ENCODE assay signal across 8 cellular contexts in the genomic region with DNA sequence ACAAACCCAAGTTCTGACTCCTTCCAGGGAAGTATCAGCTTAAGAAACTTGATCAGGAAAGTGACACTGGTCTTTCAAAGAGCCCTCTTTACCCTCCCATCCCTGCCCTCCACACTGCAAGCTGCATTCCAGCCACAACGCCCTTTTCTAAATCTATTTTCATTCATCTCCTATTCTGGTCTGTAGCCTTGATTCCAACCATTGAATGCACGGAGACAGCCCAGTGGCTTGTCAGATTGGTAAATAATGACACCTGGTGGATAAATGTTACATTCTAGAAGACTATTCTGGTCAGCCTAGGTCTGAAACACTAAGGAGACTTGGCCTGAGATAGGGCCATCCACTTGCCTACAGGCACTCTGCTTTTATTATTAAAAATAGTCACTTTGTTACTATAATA. TPM values are rescaled to one million over a fixed set of nuclear protein-coding genes. Genes with fewer than 3 reads are reported as not detected.
A peak's percentile ranks its signal among the peaks of the same experiment; 100 is the strongest.
DNase-seq lines count a peak whose midpoint lies in the region; FAIRE-seq and TF ChIP-seq lines count a peak whose summit lies in the region.

No MANE protein-coding gene starts in this region.

- H2AFZ ChIP-seq in trophoblast cell (ENCODE audit: insufficient read depth, low read length, poor library complexity), result no peak overlapping the region

- no peak overlapping the region for H4K91ac ChIP-seq in trophoblast cell (ENCODE audit: low read depth, low read length)

- H3K23ac ChIP-seq in trophoblast cell (ENCODE audit: low read length), result no peak overlapping the region

- H3K9ac ChIP-seq in trophoblast cell (ENCODE audit: low read length), result no peak overlapping the region

- no peaks in the 10 kb centered on the region for H3K9me3 ChIP-seq in trophoblast cell (ENCODE audit: insufficient read depth, low read depth, low read length)

- H3K18ac ChIP-seq in trophoblast cell (ENCODE audit: low read length), result no peak overlapping the region

- H3K36me3 ChIP-seq in trophoblast cell (ENCODE audit: control insufficient read depth in 1 of 2, insufficient read depth in 2 of 2, low read length in 2 of 2), result no peaks in the 10 kb centered on the region

- no peak overlapping the region for H4K12ac ChIP-seq in trophoblast cell (ENCODE audit: low read depth, low read length)

- no peaks in the 10 kb centered on the region for H3K27me3 ChIP-seq in trophoblast cell (ENCODE audit: insufficient read depth, low read length)

- H3K4me2 ChIP-seq in trophoblast cell (ENCODE audit: low read length), result no peak overlapping the region

- peak; percentile 36 for TF ChIP-seq CTCF in fibroblast of mammary gland (conservative IDR thresholded peaks at IDR 0.05; ENCODE audit: control insufficient read depth, insufficient read depth, low read depth, low read length)

- H2BK5ac ChIP-seq in trophoblast cell (ENCODE audit: low read depth, low read length, poor library complexity), result no peak overlapping the region

- no CpG with 5 or more reads among the region's 2 CpGs for WGBS in trophoblast cell (ENCODE audit: extremely low coverage, insufficient coverage, insufficient read length)

- H2BK12ac ChIP-seq in trophoblast cell (ENCODE audit: low read length), result no peak overlapping the region

- peak; percentile 5 for DNase-seq in SIG-M5 treated with dmso at 0.1 percent for 504 hours (lab: John Stamatoyannopoulos, UW; ENCODE audit: unreplicated experiment)
- no peak for DNase-seq in SIG-M5 (lab: John Stamatoyannopoulos, UW)
- peak; percentile 72 for DNase-seq in RCC 7860 (ENCODE audit: low spot score)
- peak; percentile 60 for DNase-seq in fibroblast of mammary gland (ENCODE audit: low read depth)
- DNase-seq in trophoblast cell, result peak; percentile 30 to 82
- no peak for DNase-seq in amygdala (lab: John Stamatoyannopoulos, UW)
- DNase-seq in NK-92 (lab: John Stamatoyannopoulos, UW; ENCODE audit: unreplicated experiment), result no peak
- no peak for DNase-seq in ecto neural progenitor cell (ENCODE audit: low spot score)

- no peak overlapping the region for H4K8ac ChIP-seq in trophoblast cell (ENCODE audit: low read depth, low read length)

- FAIRE-seq in RCC 7860 (lab: Jason Lieb, UNC), result peak; percentile 61

- no peak overlapping the region for H3K4ac ChIP-seq in trophoblast cell (ENCODE audit: low read depth, low read length)

- H3K14ac ChIP-seq in trophoblast cell (ENCODE audit: low read length), result no peak overlapping the region

- no peak overlapping the region for H3K27ac ChIP-seq in trophoblast cell (ENCODE audit: low read depth, low read length)

- H2BK120ac ChIP-seq in trophoblast cell (ENCODE audit: insufficient read depth, low read length, poor library complexity), result no peak overlapping the region

- H3K4me3 ChIP-seq in fibroblast of mammary gland (ENCODE audit: control insufficient read depth, low read depth, low read length) (no peak overlapping the region), trophoblast cell (ENCODE audit: low read depth, low read length) (no peak overlapping the region)

- no peak overlapping the region for H2AK5ac ChIP-seq in trophoblast cell (ENCODE audit: low read length)

- no peaks in the 10 kb centered on the region for H3K4me1 ChIP-seq in trophoblast cell (ENCODE audit: control insufficient read depth in 1 of 2, insufficient read depth in 2 of 2, low read length in 2 of 2)

- H3K79me1 ChIP-seq in trophoblast cell (ENCODE audit: low read length), result no peaks in the 10 kb centered on the region

- H3K79me2 ChIP-seq in trophoblast cell (ENCODE audit: control insufficient read depth, insufficient read depth, low read length, poor library complexity), result no peaks in the 10 kb centered on the region

RNA-seq across cellular contexts. Expression of a gene that starts 20.9 kb away (rescaled TPM):
- polyA plus RNA-seq in trophoblast cell (2013), result 4.4 and 4.7 TPM in 2 replicates

RNA-seq across cellular contexts. Expression of a gene that starts 22.9 kb away (rescaled TPM):
- not detected in 2 replicates for polyA plus RNA-seq in trophoblast cell (2013)

RNA-seq across cellular contexts. Expression of a gene that starts 28.1 kb away (rescaled TPM):
- polyA plus RNA-seq in trophoblast cell (2013), result 15.6 and 16.1 TPM in 2 replicates

RNA-seq across cellular contexts. Expression of a gene that starts 28.2 kb away (rescaled TPM):
- polyA plus RNA-seq in trophoblast cell (2013), result 0.01 TPM in 1 of 2 replicates, not detected in the other

RNA-seq across cellular contexts. Expression of a gene that starts 39.8 kb away (rescaled TPM):
- polyA plus RNA-seq in trophoblast cell (2013), result 0.25 and 0.39 TPM in 2 replicates

Comparison
In these comparisons a context has a peak if more than half of its experiments do, and no peak if none do; other contexts are left out.
1. DNase-seq: peak in SIG-M5 treated with dmso at 0.1 percent for 504 hours (single experiment), RCC 7860 (single experiment), fibroblast of mammary gland (single experiment) and trophoblast cell (2 of 2); none in SIG-M5 (single experiment), amygdala (0 of 56), NK-92 (single experiment) and ecto neural progenitor cell (single experiment).